24 cellular contexts compared by ENCODE assay signal in genomic region chr7:138649506-138649905, GRCh38. TPM values are rescaled to one million over a fixed set of nuclear protein-coding genes. Genes with fewer than 3 reads are reported as not detected.
"Had no signal": no experiment of that assay in that cellular context is flagged by ENCODE, and none has a peak within 500 bp of the region (broad histone marks: within the 10 kb centered on the region; RNA-seq: fewer than 3 reads in every experiment).

No MANE protein-coding gene starts in this region.

- H3K9me3 ChIP-seq: psoas muscle, testis, upper lobe of right lung, vagina had no signal

- ATAC-seq: heart left ventricle; naive thymus-derived CD4-positive, alpha-beta T cell; psoas muscle; sciatic nerve; stimulated activated memory B cell treated with anti-CD40 and anti-IgM and Interleukin-4, amounts not matched to agents 10 μg/mL and 1 μg/mL and 100 μg/mL, for 72 hours; upper lobe of right lung had no signal

- FAIRE-seq: frontal cortex, islet of Langerhans had no signal

- DNase-seq: heart left ventricle; hippocampal formation; kidney glomerular epithelial cell; naive thymus-derived CD4-positive, alpha-beta T cell; nephron progenitor cell; psoas muscle; spleen; stimulated activated CD4-positive, alpha-beta T cell treated with anti-CD3 and anti-CD28 coated beads, Interleukin-15, amount 100 ng/mL, for 24 hours; stimulated activated CD4-positive, alpha-beta T cell treated with anti-CD3 and anti-CD28 coated beads, Interleukin-1b, Interleukin-23, amount 100 ng/mL, for 48 hours; stimulated activated CD4-positive, alpha-beta T cell treated with anti-CD3 and anti-CD28 coated beads, Interleukin-4, amount 100 ng/mL, for 24 hours; upper lobe of right lung had no signal

- H3K4me3 ChIP-seq: heart left ventricle, psoas muscle, spleen, testis, tibial nerve, upper lobe of right lung, vagina had no signal

- H3K27ac ChIP-seq: heart left ventricle, psoas muscle, spleen, testis, tibial nerve, upper lobe of right lung, vagina had no signal

- H3K4me1 ChIP-seq: heart left ventricle, psoas muscle, spleen, testis, tibial nerve, upper lobe of right lung, vagina had no signal

- H3K36me3 ChIP-seq: heart left ventricle, spleen, tibial nerve, upper lobe of right lung, vagina had no signal

- H3K27me3 ChIP-seq: heart left ventricle, spleen, testis, tibial nerve, upper lobe of right lung, vagina had no signal

RNA-seq across cellular contexts. Expression of gene SVOPL, which starts 51.7 kb away (rescaled TPM):
- total RNA-seq: glomerular endothelial cell, lung microvascular endothelial cell, mesenteric fat pad, omental fat pad, psoas muscle, sciatic nerve, skeletal muscle tissue, tibial nerve, vagina had no signal
- polyA plus RNA-seq: heart left ventricle, liver had no signal
